ENCODE assay signal across 22 cellular contexts in genomic region chr12:68750506-68750905, GRCh38. TPM values are rescaled to one million over a fixed set of nuclear protein-coding genes. Genes with fewer than 3 reads are reported as not detected.
DNase-seq lines count a peak whose midpoint lies in the region; ATAC-seq and TF ChIP-seq lines count a peak whose summit lies in the region.
"Had no signal": no experiment of that assay in that cellular context is flagged by ENCODE, and none has a peak within 500 bp of the region (broad histone marks: within the 10 kb centered on the region; RNA-seq: fewer than 3 reads in every experiment).

No MANE protein-coding gene starts in this region.

- H3K27ac ChIP-seq in CD4-positive, CD25-positive, alpha-beta regulatory T cell (ENCODE audit: insufficient read depth, low read length, poor library complexity, severe bottlenecking): no peak overlapping the region
- no peak overlapping the region for H3K27ac ChIP-seq in neuronal stem cell (replicated peaks; ENCODE audit: low read length)
- H3K27ac ChIP-seq: lower lobe of right lung, transverse colon, VCaP had no signal

- H3K4me3 Mint-ChIP-seq in CD4-positive, CD25-positive, alpha-beta regulatory T cell: no peak overlapping the region
- H3K4me3 Mint-ChIP-seq in WTC11: no peak overlapping the region
- H3K4me3 Mint-ChIP-seq: GM23338 had no signal

- TF ChIP-seq CTCF in WTC11 (IDR thresholded peaks at IDR 0.05): no peak

- H2BK15ac ChIP-seq in neuronal stem cell (ENCODE audit: low read length): no peak overlapping the region

- H3K18ac ChIP-seq in neuronal stem cell (ENCODE audit: low read length): no peak overlapping the region

- H3K9me3 Mint-ChIP-seq in CD4-positive, CD25-positive, alpha-beta regulatory T cell: no peaks in the 10 kb centered on the region
- no peaks in the 10 kb centered on the region for H3K9me3 Mint-ChIP-seq in WTC11
- H3K9me3 Mint-ChIP-seq: GM23338 had no signal

- no peak for DNase-seq in CD4-positive, CD25-positive, alpha-beta regulatory T cell
- DNase-seq in ELF-1 (ENCODE audit: low read depth, low spot score): peak; percentile 8
- DNase-seq in WTC11 (ENCODE audit: low spot score): no peak
- peak; percentile 22 for DNase-seq in midbrain (lab: John Stamatoyannopoulos, UW)
- no peak for DNase-seq in neuronal stem cell (ENCODE audit: low spot score)
- DNase-seq in KBM-7: no peak
- DNase-seq: activated CD4-positive, alpha-beta T cell treated with anti-CD3 and anti-CD28 coated beads, Interleukin-2, amount 50 U/mL, for 4 hours; GDM1; lower lobe of right lung; MG63; NCI-H1694; NCI-H524; Right ventricle myocardium superior; stimulated activated CD4-positive, alpha-beta T cell treated with anti-CD3 and anti-CD28 coated beads, Interleukin-2, amount 100 ng/mL, for 24 hours; stimulated activated naive CD4-positive, alpha-beta T cell treated with Interleukin-2 at 50 U/mL for 16 hours; T-helper 2 cell; transverse colon had no signal

- no peaks in the 10 kb centered on the region for H3K79me1 ChIP-seq in neuronal stem cell (ENCODE audit: low read depth, low read length)

- ATAC-seq in CD4-positive, CD25-positive, alpha-beta regulatory T cell (ENCODE audit: low read depth in 2 of 2): no peak
- ATAC-seq in WTC11 (no peak), HG02759 (IDR thresholded peaks at IDR 0.05; ENCODE audit: unreplicated experiment) (no peak)
- ATAC-seq: GM12878, GM23338, lower lobe of right lung had no signal

- no peak overlapping the region for H2BK120ac ChIP-seq in neuronal stem cell (ENCODE audit: low read depth, low read length)

- no peak overlapping the region for H3K4me3 ChIP-seq in CD4-positive, CD25-positive, alpha-beta regulatory T cell (ENCODE audit: low read depth, low read length)
- H3K4me3 ChIP-seq in neuronal stem cell (ENCODE audit: low read length in 2 of 2): no peak overlapping the region
- H3K4me3 ChIP-seq: GM12878, GM23338, lower lobe of right lung, MG63, transverse colon had no signal

- no peak overlapping the region for H3K14ac ChIP-seq in neuronal stem cell (ENCODE audit: low read length)

- H2BK12ac ChIP-seq in neuronal stem cell (ENCODE audit: low read length): no peak overlapping the region

- no peak overlapping the region for H4K91ac ChIP-seq in neuronal stem cell (ENCODE audit: low read depth, low read length, poor library complexity)

- H3K36me3 ChIP-seq in CD4-positive, CD25-positive, alpha-beta regulatory T cell (ENCODE audit: control insufficient read depth, insufficient read depth, low read length): peaks cover 19% of the 10 kb centered on the region
- peaks cover 11 to 74% of the 10 kb centered on the region in 2 donors for H3K36me3 ChIP-seq in neuronal stem cell (replicated peaks in 1 of 2; ENCODE audit: control insufficient read depth in 2 of 2, insufficient read depth in 2 of 2, low read length in 2 of 2)

- H3K4ac ChIP-seq in neuronal stem cell (ENCODE audit: low read length): no peak overlapping the region

- no peaks in the 10 kb centered on the region for H3K9me3 ChIP-seq in CD4-positive, CD25-positive, alpha-beta regulatory T cell (ENCODE audit: control insufficient read depth in 2 of 2, low read length in 2 of 2)
- peaks cover 0 to 2% of the 10 kb centered on the region in 2 donors for H3K9me3 ChIP-seq in neuronal stem cell (replicated peaks in 1 of 2; ENCODE audit: control insufficient read depth in 2 of 2, insufficient read depth in 1 of 2, low read depth in 1 of 2, low read length in 2 of 2)
- H3K9me3 ChIP-seq: lower lobe of right lung, MG63, transverse colon had no signal

- no peak overlapping the region for H2AFZ ChIP-seq in neuronal stem cell (ENCODE audit: low read length)
- H2AFZ ChIP-seq: GM23338 had no signal

- H3K27ac Mint-ChIP-seq in CD4-positive, CD25-positive, alpha-beta regulatory T cell: peak overlapping the region in 2 of 3 donors; percentile 25 to 52
- H3K27ac Mint-ChIP-seq in WTC11: peak overlapping the region; percentile 34; the same call in 1 of the 2 replicates
- H3K27ac Mint-ChIP-seq: GM23338, progenitor cell of endocrine pancreas had no signal

- H3K4me1 ChIP-seq in CD4-positive, CD25-positive, alpha-beta regulatory T cell (ENCODE audit: control insufficient read depth, insufficient read depth, low read length, poor library complexity, severe bottlenecking): peaks cover 21% of the 10 kb centered on the region
- H3K4me1 ChIP-seq in neuronal stem cell (ENCODE audit: control insufficient read depth in 2 of 2, insufficient read depth in 1 of 2, low read depth in 1 of 2, low read length in 2 of 2): peaks cover 3 to 8% of the 10 kb centered on the region in 2 donors

- H2AK5ac ChIP-seq in neuronal stem cell (ENCODE audit: low read depth, low read length): no peak overlapping the region

- H3K36me3 Mint-ChIP-seq in CD4-positive, CD25-positive, alpha-beta regulatory T cell: peaks cover 42% of the 10 kb centered on the region
- H3K36me3 Mint-ChIP-seq in WTC11: peaks cover 29% of the 10 kb centered on the region

- H3K4me1 Mint-ChIP-seq in CD4-positive, CD25-positive, alpha-beta regulatory T cell: peaks cover 0 to 51% (median 32%) of the 10 kb centered on the region in 4 donors
- peaks cover 17% of the 10 kb centered on the region for H3K4me1 Mint-ChIP-seq in WTC11

- no peak overlapping the region for H3K4me2 ChIP-seq in neuronal stem cell (ENCODE audit: insufficient read depth, low read length, poor library complexity, severe bottlenecking)
- H3K4me2 ChIP-seq: GM23338 had no signal

- H4K8ac ChIP-seq in neuronal stem cell (ENCODE audit: low read depth, low read length): no peak overlapping the region

- in situ Hi-C loops in KBM-7 (cut with MboI; ENCODE audit: low pct_unique_long_range_greater_than_20kb, low sequenced_read_pairs): no loop called here

- no peaks in the 10 kb centered on the region for H3K27me3 ChIP-seq in CD4-positive, CD25-positive, alpha-beta regulatory T cell (ENCODE audit: control insufficient read depth, insufficient read depth, low read length)
- no peaks in the 10 kb centered on the region for H3K27me3 ChIP-seq in neuronal stem cell (ENCODE audit: control insufficient read depth in 3 of 3, insufficient read depth in 3 of 3, low read depth in 1 of 3, low read length in 3 of 3)
- H3K27me3 ChIP-seq: MG63, transverse colon had no signal

- CTCF ChIA-PET in WTC11 (lab: Charles Lee): interaction anchor here (1.2 kb wide), 1 partner anchor 80 kb away, joined by 3 read pairs; no protein-coding TSS in a partner anchor

- no peak overlapping the region for H2BK5ac ChIP-seq in neuronal stem cell (ENCODE audit: low read length)

- H3K9ac ChIP-seq in neuronal stem cell (ENCODE audit: low read depth, low read length, poor library complexity): no peak overlapping the region

- POLR2A ChIA-PET in WTC11 (lab: Charles Lee): no interaction called here

- no peaks in the 10 kb centered on the region for H3K27me3 Mint-ChIP-seq in CD4-positive, CD25-positive, alpha-beta regulatory T cell
- no peaks in the 10 kb centered on the region for H3K27me3 Mint-ChIP-seq in WTC11 (ENCODE audit: low read depth)
- H3K27me3 Mint-ChIP-seq: progenitor cell of endocrine pancreas had no signal

- no CpG with 5 or more reads among the region's 4 CpGs for WGBS in neuronal stem cell (ENCODE audit: extremely low coverage in 2 of 2, insufficient read length in 2 of 2, insufficient replicate concordance in 1 of 2), 2 donors

- no peak overlapping the region for H3K23ac ChIP-seq in neuronal stem cell (ENCODE audit: low read depth, low read length, poor library complexity)

TF ChIP-seq in WTC11, 78 proteins besides CTCF, POLR2A, EP300 and RAD21 (continues in another document):
- TF ChIP-seq, protein P1, sequence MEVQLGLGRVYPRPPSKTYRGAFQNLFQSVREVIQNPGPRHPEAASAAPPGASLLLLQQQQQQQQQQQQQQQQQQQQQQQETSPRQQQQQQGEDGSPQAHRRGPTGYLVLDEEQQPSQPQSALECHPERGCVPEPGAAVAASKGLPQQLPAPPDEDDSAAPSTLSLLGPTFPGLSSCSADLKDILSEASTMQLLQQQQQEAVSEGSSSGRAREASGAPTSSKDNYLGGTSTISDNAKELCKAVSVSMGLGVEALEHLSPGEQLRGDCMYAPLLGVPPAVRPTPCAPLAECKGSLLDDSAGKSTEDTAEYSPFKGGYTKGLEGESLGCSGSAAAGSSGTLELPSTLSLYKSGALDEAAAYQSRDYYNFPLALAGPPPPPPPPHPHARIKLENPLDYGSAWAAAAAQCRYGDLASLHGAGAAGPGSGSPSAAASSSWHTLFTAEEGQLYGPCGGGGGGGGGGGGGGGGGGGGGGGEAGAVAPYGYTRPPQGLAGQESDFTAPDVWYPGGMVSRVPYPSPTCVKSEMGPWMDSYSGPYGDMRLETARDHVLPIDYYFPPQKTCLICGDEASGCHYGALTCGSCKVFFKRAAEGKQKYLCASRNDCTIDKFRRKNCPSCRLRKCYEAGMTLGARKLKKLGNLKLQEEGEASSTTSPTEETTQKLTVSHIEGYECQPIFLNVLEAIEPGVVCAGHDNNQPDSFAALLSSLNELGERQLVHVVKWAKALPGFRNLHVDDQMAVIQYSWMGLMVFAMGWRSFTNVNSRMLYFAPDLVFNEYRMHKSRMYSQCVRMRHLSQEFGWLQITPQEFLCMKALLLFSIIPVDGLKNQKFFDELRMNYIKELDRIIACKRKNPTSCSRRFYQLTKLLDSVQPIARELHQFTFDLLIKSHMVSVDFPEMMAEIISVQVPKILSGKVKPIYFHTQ (CRISPR knock-in tag; IDR thresholded peaks at IDR 0.05): no peak
- no peak for TF ChIP-seq CREM (CRISPR knock-in tag; IDR thresholded peaks at IDR 0.05)
- TF ChIP-seq GTF2I (CRISPR knock-in tag; conservative IDR thresholded peaks at IDR 0.05): no peak
- TF ChIP-seq, protein P2, sequence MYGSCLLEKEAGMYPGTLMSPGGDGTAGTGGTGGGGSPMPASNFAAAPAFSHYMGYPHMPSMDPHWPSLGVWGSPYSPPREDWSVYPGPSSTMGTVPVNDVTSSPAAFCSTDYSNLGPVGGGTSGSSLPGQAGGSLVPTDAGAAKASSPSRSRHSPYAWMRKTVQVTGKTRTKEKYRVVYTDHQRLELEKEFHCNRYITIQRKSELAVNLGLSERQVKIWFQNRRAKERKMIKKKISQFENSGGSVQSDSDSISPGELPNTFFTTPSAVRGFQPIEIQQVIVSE (CRISPR knock-in tag; IDR thresholded peaks at IDR 0.05; ENCODE audit: borderline replicate concordance): no peak
- TF ChIP-seq KAT7 (CRISPR knock-in tag; IDR thresholded peaks at IDR 0.05; ENCODE audit: borderline replicate concordance): no peak
- TF ChIP-seq ZNF671 (CRISPR knock-in tag; IDR thresholded peaks at IDR 0.05): no peak

RNA-seq across cellular contexts. Expression of gene SLC35E3, which starts 4.5 kb away (rescaled TPM):
- 12.1 TPM for total RNA-seq in CD4-positive, CD25-positive, alpha-beta regulatory T cell
- 10 to 100 TPM; 12.7 to 20.2 (median 15.2) TPM for polyA plus RNA-seq in CD4-positive, CD25-positive, alpha-beta regulatory T cell
- total RNA-seq in WTC11 (2021): 11.1 to 11.3 TPM (median 11.1 TPM) in 3 replicates
- polyA plus RNA-seq in neuronal stem cell (2013, experiment 1 of 2): 4.7 TPM
- polyA plus RNA-seq in neuronal stem cell (2013, experiment 2 of 2): 5.5 TPM

RNA-seq across cellular contexts. Expression of gene MDM2, which starts 57.5 kb away (rescaled TPM):
- total RNA-seq in CD4-positive, CD25-positive, alpha-beta regulatory T cell: 101 TPM
- polyA plus RNA-seq in CD4-positive, CD25-positive, alpha-beta regulatory T cell: 10 to 100 TPM; 21.8 to 26.4 (median 23.3) TPM
- total RNA-seq in WTC11 (2021): 130 to 207 TPM (median 137 TPM) in 3 replicates
- 41.0 TPM for polyA plus RNA-seq in neuronal stem cell (2013, experiment 1 of 2)
- 45.0 TPM for polyA plus RNA-seq in neuronal stem cell (2013, experiment 2 of 2)

Comparison
In these comparisons a context has a peak if more than half of its experiments do, and no peak if none do; other contexts are left out.
1. DNase-seq: peak in ELF-1 (single experiment) and midbrain (single experiment); none in CD4-positive, CD25-positive, alpha-beta regulatory T cell (0 of 3), WTC11 (single experiment), neuronal stem cell (single experiment) and KBM-7 (single experiment).